ENCODE assay signal across 8 cellular contexts in the genomic region with DNA sequence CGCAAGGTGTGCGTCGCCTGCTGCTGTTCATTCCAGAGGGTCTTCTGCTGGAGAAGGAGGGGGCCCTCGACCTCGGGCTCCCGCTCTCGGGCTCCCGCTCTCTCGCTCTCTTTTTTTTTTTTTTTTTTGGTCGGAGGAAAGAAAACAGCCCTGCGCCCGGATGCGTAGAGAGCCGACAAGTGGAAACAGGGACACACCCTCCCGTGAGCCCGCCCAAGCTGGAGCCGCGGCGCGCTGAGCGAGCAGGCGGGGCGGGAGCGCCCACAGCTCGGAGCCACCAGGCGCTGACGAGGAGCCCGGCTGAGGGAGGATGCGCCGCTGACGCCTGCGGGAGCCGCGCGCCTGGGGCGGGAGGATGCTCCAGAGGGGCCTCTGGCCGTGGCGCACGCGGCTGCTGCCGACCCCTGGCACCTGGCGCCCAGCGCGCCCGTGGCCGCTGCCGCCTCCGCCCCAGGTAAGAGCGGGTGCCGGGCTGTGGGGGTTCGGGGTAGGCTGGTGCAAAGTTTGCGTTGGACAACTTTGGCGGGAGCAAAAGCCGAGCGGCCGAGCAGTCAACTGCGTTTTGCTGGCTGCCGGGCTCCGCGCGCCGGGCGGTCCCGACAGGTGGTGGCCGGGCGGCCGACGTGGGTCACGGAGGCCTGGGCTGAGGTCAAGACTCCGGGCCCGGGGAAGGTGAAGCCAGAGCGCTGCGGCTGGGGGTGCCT. TPM values are rescaled to one million over a fixed set of nuclear protein-coding genes. Genes with fewer than 3 reads are reported as not detected.
DNase-seq lines count a peak whose midpoint lies in the region; ATAC-seq and TF ChIP-seq lines count a peak whose summit lies in the region.

A gene with protein sequence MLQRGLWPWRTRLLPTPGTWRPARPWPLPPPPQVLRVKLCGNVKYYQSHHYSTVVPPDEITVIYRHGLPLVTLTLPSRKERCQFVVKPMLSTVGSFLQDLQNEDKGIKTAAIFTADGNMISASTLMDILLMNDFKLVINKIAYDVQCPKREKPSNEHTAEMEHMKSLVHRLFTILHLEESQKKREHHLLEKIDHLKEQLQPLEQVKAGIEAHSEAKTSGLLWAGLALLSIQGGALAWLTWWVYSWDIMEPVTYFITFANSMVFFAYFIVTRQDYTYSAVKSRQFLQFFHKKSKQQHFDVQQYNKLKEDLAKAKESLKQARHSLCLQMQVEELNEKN (plus strand): TSS at position 264 of the 704 bp plus-strand sequence. CDS start 92 bp downstream, at position 356.

- peaks cover 15% of the 10 kb centered on the region for H3K27me3 ChIP-seq in NT2/D1 (ENCODE audit: insufficient read depth, insufficient read length)

- H3K36me3 ChIP-seq in NT2/D1 (ENCODE audit: insufficient read depth, insufficient read length, low read length) (no peaks in the 10 kb centered on the region), mucosa of descending colon (ENCODE audit: low read depth) (no peaks in the 10 kb centered on the region)

- peak within 1 kb of the TSS; percentile 83 for H3K9ac ChIP-seq in NT2/D1 (ENCODE audit: insufficient read length, low read depth)

- ATAC-seq in GM19468 (IDR thresholded peaks at IDR 0.05; ENCODE audit: extremely low read depth, unreplicated experiment) (peak; percentile 89), mucosa of descending colon (peak; percentile 99)

- H3K9me3 ChIP-seq in NT2/D1 (ENCODE audit: insufficient read depth, low read length) (peaks cover 13% of the 10 kb centered on the region; the same call in 1 of the 2 replicates), mucosa of descending colon (peaks cover 3% of the 10 kb centered on the region)

- H3K4me1 ChIP-seq in NT2/D1 (ENCODE audit: insufficient read depth, insufficient read length) (no peaks in the 10 kb centered on the region), mucosa of descending colon (ENCODE audit: low read depth) (peaks cover 5% of the 10 kb centered on the region)

- H3K4me3 ChIP-seq in NT2/D1 (ENCODE audit: insufficient read length, low read depth) (peak within 1 kb of the TSS; percentile 65), epithelial cell of esophagus (ENCODE audit: low read length) (peak within 1 kb of the TSS; percentile 55), mucosa of descending colon (peak within 1 kb of the TSS; percentile 23)

- TF ChIP-seq CTCF in epithelial cell of esophagus (IDR thresholded peaks at IDR 0.05; ENCODE audit: insufficient read depth, low read depth, low read length, missing control alignments) (no peak), mucosa of descending colon (IDR thresholded peaks at IDR 0.05) (no peak)

- intact Hi-C loops in mucosa of descending colon (cut with DNase I, micrococcal nuclease): no loop called here

- DNase-seq in COLO829 (ENCODE audit: low spot score) (peak; percentile 88), HPDE6-E6E7 (ENCODE audit: extremely low spot score) (peak; percentile 89), NT2/D1 (ENCODE audit: low read depth, low spot score) (peak; percentile 71), epithelial cell of esophagus (ENCODE audit: low read depth) (peak; percentile 93), mucosa of descending colon (peak; percentile 90 to 95 (median 92))
- DNase-seq in activated CD8-positive, alpha-beta memory T cell treated with anti-CD3 and anti-CD28 coated beads, Interleukin-2, amount 50 U/mL, for 4 hours: peak; percentile 89
- DNase-seq in stimulated activated CD8-positive, alpha-beta memory T cell treated with anti-CD3 and anti-CD28 coated beads, Interleukin-4, amount 100 ng/mL, for 1 hour (ENCODE audit: low read depth in 2 of 2, low spot score in 1 of 2): peak; percentile 60 to 80

RNA-seq across cellular contexts. Expression of the gene that starts here (rescaled TPM):
- total RNA-seq in mucosa of descending colon: 10 to 100 TPM in 1 of 3 donors, 1 to 10 TPM in 2; 2.7 to 11.5 (median 6.6) TPM

Comparison
In these comparisons a context has a peak if more than half of its experiments do, and no peak if none do; other contexts are left out.
1. Peak in every context shown above with its lines: DNase-seq, ATAC-seq and H3K4me3 ChIP-seq.